In genomic region chr22:45200230-45200629, GRCh38 we compare ENCODE assay signal across 24 cellular contexts. TPM values are rescaled to one million over a fixed set of nuclear protein-coding genes. Genes with fewer than 3 reads are reported as not detected.
A peak's percentile ranks its signal among the peaks of the same experiment; 100 is the strongest.
DNase-seq lines count a peak whose midpoint lies in the region; ATAC-seq, FAIRE-seq and TF ChIP-seq lines count a peak whose summit lies in the region.
"Had no signal": no experiment of that assay in that cellular context is flagged by ENCODE, and none has a peak within 500 bp of the region (broad histone marks: within the 10 kb centered on the region; RNA-seq: fewer than 3 reads in every experiment).

No MANE protein-coding gene starts in this region.

- H3K27ac ChIP-seq in BLaER1 (0 out of 2 replicates have a peak overlapping the region, but pooled peaks have one; percentile 6), SJCRH30 (peak overlapping the region; percentile 85; the same call in 1 of the 2 replicates), H1 (ENCODE audit: low read depth, low read length) (no peak overlapping the region), osteoblast (ENCODE audit: low read depth, low read length) (peak overlapping the region; percentile 100)
- H3K27ac ChIP-seq: HL-60 had no signal

- no peak overlapping the region for H3K4me3 Mint-ChIP-seq in stimulated activated naive CD8-positive, alpha-beta T cell treated with anti-CD3 and anti-CD28 coated beads, Interleukin-15, amount 100 ng/mL, for 72 hours
- H3K4me3 Mint-ChIP-seq: CD8-positive, alpha-beta memory T cell had no signal

- H2BK120ac ChIP-seq in H1 (replicated peaks; ENCODE audit: low read depth, low read length) = no peak overlapping the region

- H3K9me3 ChIP-seq in BLaER1 = no peaks in the 10 kb centered on the region
- no peaks in the 10 kb centered on the region for H3K9me3 ChIP-seq in SJCRH30 (replicated peaks)
- H3K9me3 ChIP-seq in H1 (ENCODE audit: insufficient read depth in 2 of 2, low read depth in 1 of 2, low read length in 1 of 2) = no peaks in the 10 kb centered on the region
- H3K9me3 ChIP-seq in osteoblast (ENCODE audit: low read depth, low read length) = no peaks in the 10 kb centered on the region
- H3K9me3 ChIP-seq: BLaER1 treated with 17β-estradiol and CSF1 and Interleukin-3, amounts not matched to agents 10 nM and 100 nM had no signal

- H3K79me2 ChIP-seq in H1 (ENCODE audit: control insufficient read depth in 1 of 2, insufficient read depth in 2 of 2, low read length in 2 of 2) = no peaks in the 10 kb centered on the region
- no peaks in the 10 kb centered on the region for H3K79me2 ChIP-seq in osteoblast (ENCODE audit: insufficient read depth, low read length)

- H2AK5ac ChIP-seq in H1 (ENCODE audit: low read depth, low read length) = no peak overlapping the region

- H3K27me3 ChIP-seq in BLaER1 = no peaks in the 10 kb centered on the region
- no peaks in the 10 kb centered on the region for H3K27me3 ChIP-seq in SJCRH30
- no peaks in the 10 kb centered on the region for H3K27me3 ChIP-seq in H1 (replicated peaks in 1 of 4; ENCODE audit: control insufficient read depth in 3 of 4, extremely low read depth in 1 of 4, insufficient read depth in 3 of 4, low read length in 3 of 4)
- H3K27me3 ChIP-seq in osteoblast (ENCODE audit: insufficient read depth, low read length) = no peaks in the 10 kb centered on the region
- H3K27me3 ChIP-seq: BLaER1 treated with 17β-estradiol and CSF1 and Interleukin-3, amounts not matched to agents 10 nM and 100 nM had no signal

- H2BK12ac ChIP-seq in H1 (ENCODE audit: low read depth, low read length) = no peak overlapping the region

- no peak for FAIRE-seq in H1 (lab: Jason Lieb, UNC)
- FAIRE-seq: GM12878, GM18507, HTR-8/SVneo, K562 had no signal

- H3K18ac ChIP-seq in H1 (ENCODE audit: extremely low read depth, low read length) = no peak overlapping the region

- H3K4me1 Mint-ChIP-seq in stimulated activated naive CD8-positive, alpha-beta T cell treated with anti-CD3 and anti-CD28 coated beads, Interleukin-15, amount 100 ng/mL, for 72 hours = no peaks in the 10 kb centered on the region
- H3K4me1 Mint-ChIP-seq: CD8-positive, alpha-beta memory T cell had no signal

- peaks cover 83% of the 10 kb centered on the region for H4K20me1 ChIP-seq in BLaER1
- peaks cover 5 to 6% of the 10 kb centered on the region in 2 experiments for H4K20me1 ChIP-seq in H1 (replicated peaks in 1 of 2; ENCODE audit: control insufficient read depth in 1 of 2, insufficient read depth in 2 of 2, low read length in 2 of 2)
- H4K20me1 ChIP-seq in osteoblast (ENCODE audit: insufficient read depth, low read length) = peaks cover 18% of the 10 kb centered on the region

- CTCF ChIA-PET in H1 (lab: Charles Lee; ENCODE audit: partially characterized antibody) = interaction anchor here (1.0 to 2.7 kb wide), 5 partner anchors 8 to 232 kb away, joined by 3 to 20 read pairs (median 4); no protein-coding TSS in a partner anchor

- H4K91ac ChIP-seq in H1 (replicated peaks; ENCODE audit: insufficient read length, low read length) = no peak overlapping the region

- no peak for TF ChIP-seq POLR2A in H1 (IDR thresholded peaks at IDR 0.05; ENCODE audit: control extremely low read depth in 1 of 2, low read depth in 2 of 2, low read length in 2 of 2)

- H2AFZ ChIP-seq in H1 (ENCODE audit: low read length) = no peak overlapping the region
- H2AFZ ChIP-seq in osteoblast (ENCODE audit: low read length) = no peak overlapping the region

- POLR2A ChIA-PET in H1 (lab: Charles Lee; ENCODE audit: partially characterized antibody) = interaction anchor here (1.0 kb wide), 1 partner anchor 17 kb away, joined by 3 read pairs; no protein-coding TSS in a partner anchor

- TF ChIP-seq EP300 in H1 (IDR thresholded peaks at IDR 0.05; ENCODE audit: borderline replicate concordance in 1 of 2, low read depth in 2 of 2, low read length in 2 of 2) = no peak

- H2BK5ac ChIP-seq in H1 (ENCODE audit: low read depth, low read length) = no peak overlapping the region

- TF ChIP-seq RAD21 in H1 (IDR thresholded peaks at IDR 0.05 in 1 of 2, conservative IDR thresholded peaks at IDR 0.05 in 1 of 2; ENCODE audit: low read depth in 2 of 2, low read length in 2 of 2) = no peak

- no peaks in the 10 kb centered on the region for H3K79me1 ChIP-seq in H1 (ENCODE audit: low read depth, low read length)

- 80% methylated on average over 8 of the region's 9 CpGs; no CpG with 5 or more reads in 1 of the 2 experiments for WGBS in H1 (ENCODE audit: extremely low coverage in 1 of 2, insufficient coverage in 1 of 2, insufficient read length in 1 of 2, insufficient replicate concordance in 2 of 2, low coverage in 1 of 2, low lambda C conversion rate in 2 of 2, missing lambda C conversion rate in 1 of 2), 2 experiments

- H2BK20ac ChIP-seq in H1 (ENCODE audit: low read length) = no peak overlapping the region

- H3K4ac ChIP-seq in H1 (replicated peaks; ENCODE audit: insufficient read length, low read depth, low read length) = no peak overlapping the region

- no peak overlapping the region for H2BK15ac ChIP-seq in H1 (ENCODE audit: low read length)

- no peak overlapping the region for H3K9ac ChIP-seq in BLaER1
- no peak overlapping the region for H3K9ac ChIP-seq in H1 (replicated peaks in 1 of 4; ENCODE audit: extremely low read depth in 1 of 4, low read depth in 3 of 4, low read length in 3 of 4)

- no peak overlapping the region for H3K23ac ChIP-seq in H1 (ENCODE audit: insufficient read length)

- peaks cover 100% of the 10 kb centered on the region for H3K36me3 ChIP-seq in BLaER1
- no peaks in the 10 kb centered on the region for H3K36me3 ChIP-seq in SJCRH30
- peaks cover 0 to 6% (median 3%) of the 10 kb centered on the region in 4 experiments; a peak in 3 of 8 replicates for H3K36me3 ChIP-seq in H1 (ENCODE audit: control insufficient read depth in 2 of 4, insufficient read depth in 4 of 4, low read length in 3 of 4)
- peaks cover 21% of the 10 kb centered on the region for H3K36me3 ChIP-seq in osteoblast (ENCODE audit: insufficient read depth, low read length)

- TF ChIP-seq CTCF in H1 (IDR thresholded peaks at IDR 0.05; ENCODE audit: control extremely low read depth in 1 of 3, insufficient read depth in 1 of 3, low read depth in 1 of 3, low read length in 3 of 3) = no peak
- no peak for TF ChIP-seq CTCF in osteoblast (IDR thresholded peaks at IDR 0.05; ENCODE audit: extremely low read depth, low read depth, low read length)

- H3K4me1 ChIP-seq in BLaER1 (peaks cover 35% of the 10 kb centered on the region), SJCRH30 (peaks cover 23% of the 10 kb centered on the region), H1 (replicated peaks in 1 of 4; ENCODE audit: control insufficient read depth in 3 of 4, insufficient read depth in 4 of 4, low read length in 3 of 4) (peaks cover 0 to 18% (median 3%) of the 10 kb centered on the region in 4 experiments; a peak in 3 of 7 replicates), osteoblast (ENCODE audit: insufficient read depth, low read length) (peaks cover 21% of the 10 kb centered on the region)

- no peak overlapping the region for H3K4me2 ChIP-seq in BLaER1
- H3K4me2 ChIP-seq in H1 (ENCODE audit: insufficient read depth in 1 of 2, low read depth in 2 of 2, low read length in 2 of 2) = no peak overlapping the region
- no peak overlapping the region for H3K4me2 ChIP-seq in osteoblast (ENCODE audit: insufficient read depth, low read length)

- H3K4me3 ChIP-seq in BLaER1 = no peak overlapping the region
- H3K4me3 ChIP-seq in SJCRH30 = no peak overlapping the region
- H3K4me3 ChIP-seq in H1 (ENCODE audit: extremely low read depth in 1 of 4, insufficient read depth in 2 of 4, low read depth in 3 of 4, low read length in 4 of 4) = no peak overlapping the region
- no peak overlapping the region for H3K4me3 ChIP-seq in osteoblast (ENCODE audit: insufficient read depth, low read length)
- H3K4me3 ChIP-seq: BLaER1 treated with 17β-estradiol and CSF1 and Interleukin-3, amounts not matched to agents 10 nM and 100 nM; GM12878; K562 had no signal

- no peak overlapping the region for H3K56ac ChIP-seq in H1 (replicated peaks; ENCODE audit: insufficient read length, low read depth, low read length)

- H3K27ac Mint-ChIP-seq in stimulated activated naive CD8-positive, alpha-beta T cell treated with anti-CD3 and anti-CD28 coated beads, Interleukin-15, amount 100 ng/mL, for 72 hours = peak overlapping the region in 1 of 2 donors; percentile 64

- no peaks in the 10 kb centered on the region for H3K27me3 Mint-ChIP-seq in stimulated activated naive CD8-positive, alpha-beta T cell treated with anti-CD3 and anti-CD28 coated beads, Interleukin-15, amount 100 ng/mL, for 72 hours
- H3K27me3 Mint-ChIP-seq: CD8-positive, alpha-beta memory T cell had no signal

- H4K8ac ChIP-seq in H1 (ENCODE audit: extremely low read depth, insufficient read depth, low read length) = peak overlapping the region; percentile 16

- H3K9me3 Mint-ChIP-seq in stimulated activated naive CD8-positive, alpha-beta T cell treated with anti-CD3 and anti-CD28 coated beads, Interleukin-15, amount 100 ng/mL, for 72 hours = no peaks in the 10 kb centered on the region
- H3K9me3 Mint-ChIP-seq: CD8-positive, alpha-beta memory T cell; H9 had no signal

- H3K14ac ChIP-seq in H1 (ENCODE audit: insufficient read length) = no peak overlapping the region

- no peaks in the 10 kb centered on the region for H3K23me2 ChIP-seq in H1 (ENCODE audit: low read depth, low read length)

- ATAC-seq in HG03280 (IDR thresholded peaks at IDR 0.05; ENCODE audit: unreplicated experiment) (no peak), GM21526 (IDR thresholded peaks at IDR 0.05; ENCODE audit: low FRiP score, unreplicated experiment) (no peak)
- no peak for ATAC-seq in stimulated activated naive CD8-positive, alpha-beta T cell treated with anti-CD3 and anti-CD28 coated beads, Interleukin-15, amount 100 ng/mL, for 72 hours
- ATAC-seq: GM12878, K562 had no signal

- H4K5ac ChIP-seq in H1 (ENCODE audit: insufficient read length, low read depth, low read length) = no peak overlapping the region

- DNase-seq in SJCRH30 = no peak
- DNase-seq in H1 (ENCODE audit: low read depth in 1 of 2, low spot score in 2 of 2) = no peak
- DNase-seq in osteoblast (ENCODE audit: insufficient read length, low spot score, missing footprints) = no peak
- no peak for DNase-seq in stimulated activated naive CD8-positive, alpha-beta T cell treated with anti-CD3 and anti-CD28 coated beads, Interleukin-15, amount 100 ng/mL, for 72 hours
- DNase-seq in GOT3 (lab: John Stamatoyannopoulos, UW) = no peak
- DNase-seq: 8988T; CD8-positive, alpha-beta memory T cell; GDM1; MV-4-11; NCI-H1417; NCI-H187 treated with DMSO at 0.1 percent for 48 hours; NCI-H345; NCI-H526 treated with DMSO at 0.1 percent for 48 hours; SIG-M5 had no signal

RNA-seq across cellular contexts. Expression of gene NUP50, which starts 36.5 kb away (rescaled TPM):
- total RNA-seq in SJCRH30 (2014; rRNA removed; shearing (Covaris generic)) = 52.2 and 58.6 TPM in 2 replicates
- 112 and 118 TPM in 2 replicates for total RNA-seq in H1 (2021; fragmentation: NEBNext Ultra II Directional; extraction: Animal tissue kit (Norgen Biotek cat#: 25700))
- polyA plus RNA-seq in H1 (2011; rRNA removed) = 16.4 and 20.0 TPM in 2 replicates
- polyA plus RNA-seq in H1 (2011; cell fraction: cytosol; rRNA removed) = 21.3 TPM
- 56.5 TPM for polyA plus RNA-seq in H1 (2011; cell fraction: nucleus; rRNA removed)
- 45.2 to 74.0 TPM (median 59.8 TPM) in 4 replicates for polyA plus RNA-seq in H1 (2012, experiment 1 of 2)
- polyA plus RNA-seq in H1 (2012, experiment 2 of 2) = 3.5 TPM
- 49.7 TPM for polyA plus RNA-seq in H1 (2013, experiment 1 of 2)
- 48.2 TPM for polyA plus RNA-seq in H1 (2013, experiment 2 of 2)
- 108 and 121 TPM in 2 replicates for polyA minus RNA-seq in H1 (2011; rRNA and poly(A)+ RNA removed)
- polyA minus RNA-seq in H1 (2011; cell fraction: cytosol; rRNA and poly(A)+ RNA removed) = 35.6 TPM
- 45.5 TPM for polyA minus RNA-seq in H1 (2011; cell fraction: nucleus; rRNA and poly(A)+ RNA removed)
- total RNA-seq in osteoblast = 34.8 and 54.3 TPM in 2 replicates

RNA-seq across cellular contexts. Expression of gene KIAA0930, which starts 40.5 kb away (rescaled TPM):
- total RNA-seq in SJCRH30 (2014; rRNA removed; shearing (Covaris generic)) = 9.3 and 15.2 TPM in 2 replicates
- total RNA-seq in H1 (2021; fragmentation: NEBNext Ultra II Directional; extraction: Animal tissue kit (Norgen Biotek cat#: 25700)) = 61.9 and 65.3 TPM in 2 replicates
- polyA plus RNA-seq in H1 (2011; rRNA removed) = 66.1 and 95.4 TPM in 2 replicates
- polyA plus RNA-seq in H1 (2011; cell fraction: cytosol; rRNA removed) = 66.9 TPM
- 77.9 TPM for polyA plus RNA-seq in H1 (2011; cell fraction: nucleus; rRNA removed)
- polyA plus RNA-seq in H1 (2012, experiment 1 of 2) = 37.4 to 53.7 TPM (median 45.5 TPM) in 4 replicates
- polyA plus RNA-seq in H1 (2012, experiment 2 of 2) = 32.4 TPM
- polyA plus RNA-seq in H1 (2013, experiment 1 of 2) = 50.5 TPM
- 53.3 TPM for polyA plus RNA-seq in H1 (2013, experiment 2 of 2)
- 25.2 and 28.4 TPM in 2 replicates for polyA minus RNA-seq in H1 (2011; rRNA and poly(A)+ RNA removed)
- 27.8 TPM for polyA minus RNA-seq in H1 (2011; cell fraction: cytosol; rRNA and poly(A)+ RNA removed)
- polyA minus RNA-seq in H1 (2011; cell fraction: nucleus; rRNA and poly(A)+ RNA removed) = 14.2 TPM
- total RNA-seq in osteoblast = 31.8 and 43.4 TPM in 2 replicates
